In genomic region chr6:134233180-134233579, GRCh38 we compare ENCODE assay signal across 17 cellular contexts.
"Had no signal": no experiment of that assay in that cellular context is flagged by ENCODE, and none has a peak within 500 bp of the region (broad histone marks: within the 10 kb centered on the region; RNA-seq: fewer than 3 reads in every experiment).

No MANE protein-coding gene starts in this region.

- H3K27ac ChIP-seq: brain microvascular endothelial cell, coronary artery, gastroesophageal sphincter, thyroid gland had no signal

- H3K9me3 ChIP-seq: gastroesophageal sphincter, heart right ventricle, thyroid gland had no signal

- H3K27me3 ChIP-seq: brain microvascular endothelial cell, gastroesophageal sphincter, heart right ventricle, thyroid gland had no signal

- H3K36me3 ChIP-seq: brain microvascular endothelial cell, gastroesophageal sphincter, heart right ventricle, thyroid gland had no signal

- H3K4me1 ChIP-seq: gastroesophageal sphincter, thyroid gland had no signal

- H3K4me3 ChIP-seq: coronary artery, gastroesophageal sphincter, heart right ventricle, thyroid gland had no signal

- DNase-seq: activated CD4-positive, alpha-beta T cell treated with anti-CD3 and anti-CD28 coated beads, Interleukin-2, amount 10 ng/mL, durations not matched to agents 7 days and 5 days; activated CD8-positive, alpha-beta T cell treated with anti-CD3 and anti-CD28 coated beads, Interleukin-2, amount 10 ng/mL, durations not matched to agents 7 days and 5 days; activated effector memory CD4-positive, alpha-beta T cell treated with Interleukin-2 at 50 U/mL for 16 hours; activated naive CD4-positive, alpha-beta T cell treated with anti-CD3 and anti-CD28 coated beads, Interleukin-2, amount 10 ng/mL, durations not matched to agents 7 days and 5 days; activated naive CD8-positive, alpha-beta T cell treated with anti-CD3 and anti-CD28 coated beads, Interleukin-2, amount 50 U/mL, for 24 hours; activated T-cell treated with anti-CD3 and anti-CD28 coated beads, Interleukin-2, amount 50 U/mL, for 24 hours; anterior cingulate cortex; brain microvascular endothelial cell; heart right ventricle; kidney glomerular epithelial cell; mesendoderm; posterior cingulate gyrus; stimulated activated naive CD4-positive, alpha-beta T cell; T1000; thyroid gland had no signal
